8 cellular contexts compared by ENCODE assay signal in the genomic region with DNA sequence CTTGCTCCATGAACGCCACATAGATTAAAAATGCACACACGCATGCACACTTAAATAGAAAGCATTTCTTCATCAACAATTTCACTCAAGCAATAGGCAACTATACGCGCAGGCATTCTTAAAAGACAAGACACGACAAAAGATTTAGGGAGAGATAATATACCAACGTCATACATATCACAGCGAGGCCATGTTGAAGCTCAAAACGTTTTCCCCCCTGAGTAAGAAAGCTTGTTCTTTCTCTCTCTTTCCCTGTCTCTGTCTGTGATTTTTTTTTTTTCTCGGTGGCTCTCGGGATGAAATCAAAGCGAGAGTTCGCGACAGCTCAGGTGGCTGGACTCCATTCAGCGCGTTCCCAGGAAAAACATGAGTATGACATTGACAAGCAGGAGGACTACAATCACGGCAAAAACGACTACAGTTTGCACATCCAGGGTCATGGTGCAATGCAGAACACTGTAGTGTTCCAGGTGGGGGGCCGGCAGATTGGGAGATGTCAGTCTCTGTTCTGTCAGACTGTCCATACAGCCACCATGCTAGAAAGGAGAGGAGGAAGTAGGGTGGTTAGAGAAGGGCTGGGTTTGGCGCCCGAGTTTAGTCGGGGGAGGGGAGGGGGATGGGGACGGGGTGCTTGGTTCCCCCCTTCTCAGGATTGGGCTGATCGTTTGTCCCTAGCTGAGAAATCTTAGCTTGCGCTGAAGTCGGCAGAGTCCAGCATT. TPM values are rescaled to one million over a fixed set of nuclear protein-coding genes. Genes with fewer than 3 reads are reported as not detected.
DNase-seq lines count a peak whose midpoint lies in the region; ATAC-seq and TF ChIP-seq lines count a peak whose summit lies in the region.

No MANE protein-coding gene starts in this region.

- peak overlapping the region; percentile 100 for H3K4me3 Mint-ChIP-seq in T-helper 17 cell

- peak overlapping the region; percentile 97 for H3K27ac Mint-ChIP-seq in T-helper 17 cell

- H2BK5ac ChIP-seq in mesenchymal stem cell (ENCODE audit: low read depth, low read length, poor library complexity, severe bottlenecking), result no peak overlapping the region

- no peak for TF ChIP-seq POLR2A in suprapubic skin (IDR thresholded peaks at IDR 0.05)

- peak overlapping the region; percentile 77 for H3K4me3 ChIP-seq in choroid plexus epithelial cell (ENCODE audit: low read depth, low read length)
- peak overlapping the region; percentile 63 to 80 for H3K4me3 ChIP-seq in mesenchymal stem cell (ENCODE audit: insufficient read depth in 1 of 2, low read depth in 1 of 2, low read length in 2 of 2)
- peak overlapping the region; percentile 65 for H3K4me3 ChIP-seq in suprapubic skin

- peak overlapping the region; percentile 92 for H3K9ac ChIP-seq in mesenchymal stem cell (ENCODE audit: low read length)

- H2AK5ac ChIP-seq in mesenchymal stem cell (ENCODE audit: low read length, severe bottlenecking), result no peak overlapping the region

- H2AFZ ChIP-seq in mesenchymal stem cell (ENCODE audit: low read depth, low read length), result no peak overlapping the region

- TF ChIP-seq CTCF in choroid plexus epithelial cell (conservative IDR thresholded peaks at IDR 0.05; ENCODE audit: low read depth, low read length) (no peak), suprapubic skin (IDR thresholded peaks at IDR 0.05) (no peak)

- no peak overlapping the region for H2BK15ac ChIP-seq in mesenchymal stem cell (ENCODE audit: low read depth, poor library complexity, severe bottlenecking)

- no peak for TF ChIP-seq EP300 in suprapubic skin (IDR thresholded peaks at IDR 0.05)

- no peak overlapping the region for H4K8ac ChIP-seq in mesenchymal stem cell (ENCODE audit: low read length)

- peaks cover 19% of the 10 kb centered on the region for H3K4me1 Mint-ChIP-seq in T-helper 17 cell

- H4K91ac ChIP-seq in mesenchymal stem cell (ENCODE audit: low read length), result no peak overlapping the region

- H3K9me3 ChIP-seq in T-helper 17 cell (ENCODE audit: control insufficient read depth, low read length, poor library complexity, severe bottlenecking), result no peaks in the 10 kb centered on the region
- no peaks in the 10 kb centered on the region for H3K9me3 ChIP-seq in mesenchymal stem cell (ENCODE audit: control insufficient read depth, low read length)
- H3K9me3 ChIP-seq in suprapubic skin, result no peaks in the 10 kb centered on the region

- no peak overlapping the region for H3K14ac ChIP-seq in mesenchymal stem cell (ENCODE audit: low read length in 2 of 2)

- 1% methylated on average over 21 of the region's 25 CpGs for WGBS in mesenchymal stem cell
- WGBS in suprapubic skin, result 36% methylated on average over 25 of the region's 25 CpGs

- H3K4ac ChIP-seq in mesenchymal stem cell (ENCODE audit: low read depth in 1 of 2, low read length in 2 of 2), result peak overlapping the region; percentile 60 to 81

- no peak overlapping the region for H2BK12ac ChIP-seq in mesenchymal stem cell (ENCODE audit: low read length in 2 of 2)

- ATAC-seq in HG03175 (IDR thresholded peaks at IDR 0.05; ENCODE audit: unreplicated experiment), result peak; percentile 38
- peak; percentile 53 for ATAC-seq in T-helper 17 cell
- no peak for ATAC-seq in GM18858 (IDR thresholded peaks at IDR 0.05; ENCODE audit: unreplicated experiment)

- H3K27ac ChIP-seq in mesenchymal stem cell (ENCODE audit: low read length, poor library complexity, severe bottlenecking) (peak overlapping the region; percentile 94), suprapubic skin (peak overlapping the region; percentile 95)

- H3K4me1 ChIP-seq in mesenchymal stem cell (ENCODE audit: control insufficient read depth, insufficient read depth, low read depth, low read length) (peaks cover 1% of the 10 kb centered on the region), suprapubic skin (peaks cover 18% of the 10 kb centered on the region)

- H3K36me3 ChIP-seq in mesenchymal stem cell (ENCODE audit: control insufficient read depth in 1 of 2, insufficient read depth in 2 of 2, low read depth in 1 of 2, low read length in 2 of 2) (no peaks in the 10 kb centered on the region), suprapubic skin (no peaks in the 10 kb centered on the region)

- no peaks in the 10 kb centered on the region for H3K27me3 Mint-ChIP-seq in T-helper 17 cell

- no peak overlapping the region for H2BK120ac ChIP-seq in mesenchymal stem cell (ENCODE audit: low read depth, low read length)

- DNase-seq in stimulated activated CD4-positive, alpha-beta T cell treated with anti-CD3 and anti-CD28 coated beads, Interleukin-15, amount 100 ng/mL, for 24 hours, result peak; percentile 31
- no peak for DNase-seq in stimulated activated CD4-positive, alpha-beta T cell treated with anti-CD3 and anti-CD28 coated beads, Interleukin-12 subunit alpha, Interleukin-12 subunit beta, amount 100 ng/mL, for 4 hours
- DNase-seq in T-helper 17 cell (peak in 2 of 3 donors; percentile 4 to 8), choroid plexus epithelial cell (ENCODE audit: low read depth) (peak; percentile 26), mesenchymal stem cell (peak; percentile 63), suprapubic skin (ENCODE audit: low spot score in 2 of 2) (peak in 1 of 2 donors; percentile 55)

- no peak overlapping the region for H3K23ac ChIP-seq in mesenchymal stem cell (ENCODE audit: low read length in 2 of 2)

- H3K79me1 ChIP-seq in mesenchymal stem cell (replicated peaks; ENCODE audit: low read length, poor library complexity, severe bottlenecking), result peaks cover 11% of the 10 kb centered on the region

- H3K36me3 Mint-ChIP-seq in T-helper 17 cell (ENCODE audit: low read depth), result peaks cover 6% of the 10 kb centered on the region

- H3K27me3 ChIP-seq in mesenchymal stem cell (ENCODE audit: control insufficient read depth in 1 of 2, insufficient read depth in 1 of 2, low read length in 2 of 2) (peaks cover 0 to 3% of the 10 kb centered on the region in 2 experiments), suprapubic skin (no peaks in the 10 kb centered on the region)

- peak overlapping the region; percentile 53 for H3K4me2 ChIP-seq in mesenchymal stem cell (ENCODE audit: low read length, poor library complexity, severe bottlenecking)

- peak overlapping the region; percentile 75 to 81 for H3K18ac ChIP-seq in mesenchymal stem cell (ENCODE audit: low read depth in 1 of 2, low read length in 2 of 2)

RNA-seq across cellular contexts. Expression of a gene that starts 30.7 kb away (rescaled TPM):
- total RNA-seq in T-helper 17 cell, result 10 to 100 TPM; 15.2 to 16.2 TPM
- polyA plus RNA-seq in mesenchymal stem cell (2013, experiment 1 of 2), result 18.5 TPM
- polyA plus RNA-seq in mesenchymal stem cell (2013, experiment 2 of 2), result 19.2 TPM
- 10 to 100 TPM; 18.2 to 34.3 (median 22.3) TPM for total RNA-seq in suprapubic skin
